In genomic region chr6:161369339-161369738, GRCh38 we compare ENCODE assay signal across 12 cellular contexts.
A peak's percentile ranks its signal among the peaks of the same experiment; 100 is the strongest.
DNase-seq lines count a peak whose midpoint lies in the region; ATAC-seq, FAIRE-seq and TF ChIP-seq lines count a peak whose summit lies in the region.
"Had no signal": no experiment of that assay in that cellular context is flagged by ENCODE, and none has a peak within 500 bp of the region (broad histone marks: within the 10 kb centered on the region; RNA-seq: fewer than 3 reads in every experiment).

No MANE protein-coding gene starts in this region.

- H3K9ac ChIP-seq in K562 (ENCODE audit: insufficient read depth in 1 of 2, low read depth in 2 of 2, low read length in 2 of 2) (no peak overlapping the region; a peak in 1 of 4 replicates), mesendoderm (ENCODE audit: low read length) (no peak overlapping the region)

- in situ Hi-C loops in K562 (cut with MboI) = loop anchor here (5.0 kb wide), 1 partner anchor 222 kb away; no protein-coding TSS in a partner anchor

- no peak overlapping the region for H4K8ac ChIP-seq in mesendoderm (ENCODE audit: low read depth, low read length)

- no peaks in the 10 kb centered on the region for H3K79me1 ChIP-seq in mesendoderm (ENCODE audit: low read length)

- no peak overlapping the region for H3K56ac ChIP-seq in mesendoderm (ENCODE audit: low read length)

- H4K20me1 ChIP-seq in K562 (replicated peaks; ENCODE audit: control insufficient read depth, insufficient read depth, low read length) = no peaks in the 10 kb centered on the region

- BruUV-seq in K562 (replicated peaks; lab: Mats Ljungman, UMichigan) = no TSS peak

- H3K9me1 ChIP-seq in K562 (ENCODE audit: control insufficient read depth, insufficient read depth, low read length) = no peaks in the 10 kb centered on the region

- H2AK5ac ChIP-seq in mesendoderm (ENCODE audit: low read length) = no peak overlapping the region

- no peak for TF ChIP-seq RAD21 in K562 (CRISPR knock-in tag; conservative IDR thresholded peaks at IDR 0.05 in 1 of 2, IDR thresholded peaks at IDR 0.05 in 1 of 2)

- H3K23ac ChIP-seq in mesendoderm (ENCODE audit: low read length) = no peak overlapping the region

- H2BK5ac ChIP-seq in mesendoderm (ENCODE audit: low read length) = no peak overlapping the region

- no peak overlapping the region for H3K18ac ChIP-seq in mesendoderm (ENCODE audit: low read length)

- ATAC-seq in K562 = no peak
- ATAC-seq in HG02840 (IDR thresholded peaks at IDR 0.05; ENCODE audit: low FRiP score, unreplicated experiment) = no peak
- ATAC-seq: activated T-helper 17 cell treated with anti-CD3 and anti-CD28 coated beads, Interleukin-2, amount 50 U/mL, for 72 hours; right cardiac atrium had no signal

- H4K5ac ChIP-seq in mesendoderm (ENCODE audit: low read length) = no peak overlapping the region

- intact Hi-C loops in K562 (cut with micrococcal nuclease) = no loop called here

- no peak for TF ChIP-seq CTCF in K562 (IDR thresholded peaks at IDR 0.05 in 2 of 3, conservative IDR thresholded peaks at IDR 0.05 in 1 of 3; ENCODE audit: insufficient read depth in 2 of 3, low read depth in 1 of 3, low read length in 3 of 3)

- H3K4me2 ChIP-seq in K562 (ENCODE audit: insufficient read depth, low read length) (no peak overlapping the region), mesendoderm (ENCODE audit: low read length) (no peak overlapping the region)

- FAIRE-seq in K562 (lab: Jason Lieb, UNC) = no peak

- H3K4me1 ChIP-seq in K562 (replicated peaks in 1 of 2; ENCODE audit: control insufficient read depth in 2 of 2, insufficient read depth in 2 of 2, low read length in 2 of 2) (no peaks in the 10 kb centered on the region; a peak in 2 of 5 replicates), mesendoderm (ENCODE audit: control insufficient read depth, low read depth, low read length) (no peaks in the 10 kb centered on the region)

- no peaks in the 10 kb centered on the region for H3K79me2 ChIP-seq in K562 (ENCODE audit: control insufficient read depth, insufficient read depth, low read length)
- H3K79me2 ChIP-seq in mesendoderm (ENCODE audit: control insufficient read depth, insufficient read depth, low read length) = no peaks in the 10 kb centered on the region

- no peaks in the 10 kb centered on the region for H3K9me3 ChIP-seq in K562 (replicated peaks; ENCODE audit: control insufficient read depth, insufficient read depth, low read depth, low read length)

- no peak for TF ChIP-seq EP300 in K562 (IDR thresholded peaks at IDR 0.05; ENCODE audit: low read length)

- 54% methylated on average over 13 of the region's 13 CpGs for WGBS in K562 (ENCODE audit: insufficient coverage, low coverage, missing lambda C conversion rate)
- no CpG with 5 or more reads among the region's 13 CpGs for WGBS in mesendoderm (ENCODE audit: extremely low coverage, insufficient coverage, low lambda C conversion rate)

- POLR2A ChIA-PET in K562 (lab: Yijun Ruan, JAX) = interaction anchor here (0.6 to 1.5 kb wide), 2 partner anchors 9 to 10 kb away, joined by 3 to 4 read pairs; no protein-coding TSS in a partner anchor

- no peak overlapping the region; the same call in 1 of the 2 replicates for H2AFZ ChIP-seq in K562 (ENCODE audit: low read depth, low read length)

- H2BK15ac ChIP-seq in mesendoderm (replicated peaks; ENCODE audit: low read depth) = no peak overlapping the region

- H3K36me3 ChIP-seq in K562 (ENCODE audit: control insufficient read depth, insufficient read depth, low read length) = no peaks in the 10 kb centered on the region
- no peaks in the 10 kb centered on the region for H3K36me3 ChIP-seq in mesendoderm (ENCODE audit: control insufficient read depth, insufficient read depth, low read length)

- CTCF ChIA-PET in K562 (lab: Yijun Ruan, JAX; ENCODE audit: low intra/inter-chr PET ratio) = interaction anchor here (0.7 to 2.4 kb wide), 2 partner anchors 17 to 200 kb away, joined by 3 to 14 read pairs; no protein-coding TSS in a partner anchor

- H3K4me3 ChIP-seq in K562 = no peak overlapping the region
- H3K4me3 ChIP-seq in mesendoderm (ENCODE audit: low read length) = no peak overlapping the region

- H3K4ac ChIP-seq in mesendoderm (ENCODE audit: low read depth, low read length) = no peak overlapping the region

- no peak overlapping the region for H2BK120ac ChIP-seq in mesendoderm (ENCODE audit: low read depth, low read length)

- DNase-seq in CD1c-positive myeloid dendritic cell (ENCODE audit: extremely low spot score) (peak; percentile 96), LoVo (ENCODE audit: low spot score) (peak; percentile 34), K562 (ENCODE audit: extremely low read depth in 1 of 4, low spot score in 3 of 4) (no peak), mesendoderm (peak; percentile 43), GM19238 (ENCODE audit: insufficient read length, low spot score) (no peak), islet precursor cell (no peak), NCI-H774 (lab: John Stamatoyannopoulos, UW) (no peak)
- DNase-seq: DMS53, NCI-H69, right cardiac atrium had no signal

- no peak for TF ChIP-seq POLR2A in K562 (conservative IDR thresholded peaks at IDR 0.05)

- no peaks in the 10 kb centered on the region for H3K27me3 ChIP-seq in K562 (ENCODE audit: control insufficient read depth in 2 of 2, insufficient read depth in 2 of 2, low read length in 2 of 2)
- no peaks in the 10 kb centered on the region for H3K27me3 ChIP-seq in mesendoderm (ENCODE audit: insufficient read depth, low read length, poor library complexity)

- H3K27ac ChIP-seq in K562 (ENCODE audit: extremely low read depth, low read depth, low read length) (no peak overlapping the region), mesendoderm (ENCODE audit: low read depth, low read length) (no peak overlapping the region)

TF ChIP-seq in K562, 482 proteins besides CTCF, POLR2A, EP300 and RAD21 (continues in another document):
- TF ChIP-seq, protein P1, sequence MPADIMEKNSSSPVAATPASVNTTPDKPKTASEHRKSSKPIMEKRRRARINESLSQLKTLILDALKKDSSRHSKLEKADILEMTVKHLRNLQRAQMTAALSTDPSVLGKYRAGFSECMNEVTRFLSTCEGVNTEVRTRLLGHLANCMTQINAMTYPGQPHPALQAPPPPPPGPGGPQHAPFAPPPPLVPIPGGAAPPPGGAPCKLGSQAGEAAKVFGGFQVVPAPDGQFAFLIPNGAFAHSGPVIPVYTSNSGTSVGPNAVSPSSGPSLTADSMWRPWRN (IDR thresholded peaks at IDR 0.05; ENCODE audit: low read depth) = no peak
- TF ChIP-seq FOXM1 (IDR thresholded peaks at IDR 0.05; ENCODE audit: low read depth) (no peak), FOXM1 (CRISPR knock-in tag; IDR thresholded peaks at IDR 0.05; ENCODE audit: low read depth) (no peak), CEBPG (CRISPR knock-in tag; IDR thresholded peaks at IDR 0.05) (peak; percentile 65), CEBPG (tag; conservative IDR thresholded peaks at IDR 0.05 in 1 of 2, IDR thresholded peaks at IDR 0.05 in 1 of 2) (peak; percentile 55 to 61; a peak in 3 of 4 replicates), C11orf30 (IDR thresholded peaks at IDR 0.05; ENCODE audit: low read depth) (no peak), CHAMP1 (IDR thresholded peaks at IDR 0.05) (no peak), RBBP5 (IDR thresholded peaks at IDR 0.05; ENCODE audit: borderline replicate concordance, insufficient read depth, low read length, poor library complexity, severe bottlenecking) (no peak), ID3 (CRISPR knock-in tag; IDR thresholded peaks at IDR 0.05) (no peak), ID3 (tag; IDR thresholded peaks at IDR 0.05) (no peak)

Comparison
In these comparisons a context has a peak if more than half of its experiments do, and no peak if none do; other contexts are left out.
1. DNase-seq: peak in CD1c-positive myeloid dendritic cell (single experiment), LoVo (single experiment) and mesendoderm (single experiment); none in K562 (0 of 4), GM19238 (single experiment), islet precursor cell (single experiment) and NCI-H774 (single experiment).